8 cellular contexts compared by ENCODE assay signal in the genomic region with DNA sequence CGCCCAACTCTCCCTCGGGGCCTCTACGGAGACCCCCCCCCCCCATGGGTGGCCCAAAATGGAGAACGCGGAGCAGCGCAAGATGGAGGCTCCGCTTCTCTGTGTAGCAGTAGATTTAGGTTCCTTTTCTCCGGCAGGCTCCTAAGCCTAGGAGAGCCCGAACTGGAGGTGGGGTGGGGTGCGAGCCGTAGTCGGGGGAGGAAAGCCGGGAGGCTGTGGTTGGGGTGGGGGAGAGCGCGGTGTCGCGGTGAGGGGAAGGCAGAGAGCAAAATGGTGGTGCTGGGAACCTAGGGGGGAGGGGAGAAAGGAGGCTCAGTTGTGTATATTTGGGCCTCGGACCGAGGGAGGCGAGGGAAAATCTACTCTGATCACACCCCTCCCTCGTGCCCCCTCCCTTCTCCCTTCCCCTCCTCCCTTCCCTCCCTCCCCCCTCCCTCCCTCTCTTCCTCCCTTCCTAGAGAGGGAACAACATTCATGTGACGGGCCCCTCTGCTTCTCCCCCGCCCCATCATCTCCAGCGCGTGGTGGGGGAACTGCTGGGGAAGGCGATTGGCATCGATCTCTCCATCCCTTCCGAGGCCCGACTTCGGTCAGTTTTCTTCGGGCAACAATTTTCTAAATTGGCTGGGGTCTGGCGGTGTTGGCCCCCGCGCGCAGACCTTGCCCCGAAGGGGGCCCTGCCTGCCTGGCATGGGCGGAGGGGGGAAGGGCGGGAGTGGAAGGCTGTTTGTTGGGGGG. TPM values are rescaled to one million over a fixed set of nuclear protein-coding genes. Genes with fewer than 3 reads are reported as not detected.
DNase-seq lines count a peak whose midpoint lies in the region; ATAC-seq, FAIRE-seq and TF ChIP-seq lines count a peak whose summit lies in the region.

A gene (plus strand): TSS at position 439 of the 738 bp plus-strand sequence. CDS start 60,922 bp downstream, outside the sequence.

- H3K36me3 ChIP-seq in adrenal gland (replicated peaks in 1 of 2), result no peaks in the 10 kb centered on the region

- H3K9me3 Mint-ChIP-seq in osteocyte (ENCODE audit: unreplicated experiment), result no peaks in the 10 kb centered on the region
- H3K9me3 Mint-ChIP-seq in type B pancreatic cell, result no peaks in the 10 kb centered on the region

- H3K27me3 Mint-ChIP-seq in osteocyte (ENCODE audit: unreplicated experiment) (no peaks in the 10 kb centered on the region), type B pancreatic cell (peaks cover 3% of the 10 kb centered on the region)

- H3K4me1 ChIP-seq in adrenal gland (replicated peaks in 1 of 2), result peaks cover 0 to 13% of the 10 kb centered on the region in 2 donors

- peak; percentile 70 for ATAC-seq in Right ventricle myocardium superior (ENCODE audit: poor library complexity)
- no peak for ATAC-seq in HG03108 (IDR thresholded peaks at IDR 0.05; ENCODE audit: unreplicated experiment)

- H3K4me1 Mint-ChIP-seq in osteocyte (ENCODE audit: unreplicated experiment) (peaks cover 21% of the 10 kb centered on the region), type B pancreatic cell (ENCODE audit: unreplicated experiment) (peaks cover 7% of the 10 kb centered on the region)

- intact Hi-C loops in adrenal gland (cut with DNase I) (no loop called here), Right ventricle myocardium superior (cut with DNase I) (no loop called here)

- TF ChIP-seq POLR2A in GM12891 (IDR thresholded peaks at IDR 0.05; ENCODE audit: low read depth, low read length) (peak; percentile 8; the same call in 1 of the 2 replicates), adrenal gland (IDR thresholded peaks at IDR 0.05) (peak in 1 of 2 donors; percentile 53)

- 0 to 46% (median 19%) methylated on average over 4 to 37 of the region's 38 CpGs for WGBS in adrenal gland, 4 donors

- H3K4me3 Mint-ChIP-seq in osteocyte (ENCODE audit: unreplicated experiment) (peak within 1 kb of the TSS; percentile 91), type B pancreatic cell (peak within 1 kb of the TSS; percentile 93)

- peak within 1 kb of the TSS; percentile 99 for H3K27ac Mint-ChIP-seq in osteocyte (ENCODE audit: unreplicated experiment)
- peak within 1 kb of the TSS; percentile 99 for H3K27ac Mint-ChIP-seq in type B pancreatic cell

- H3K36me3 Mint-ChIP-seq in osteocyte (ENCODE audit: unreplicated experiment), result no peaks in the 10 kb centered on the region
- H3K36me3 Mint-ChIP-seq in type B pancreatic cell, result peaks cover 5% of the 10 kb centered on the region

- peak within 1 kb of the TSS; percentile 92 to 99 (median 97) for H3K27ac ChIP-seq in adrenal gland

- FAIRE-seq in GM12891 (lab: Jason Lieb, UNC), result peak; percentile 87

- no peak for DNase-seq in GM12891 (ENCODE audit: insufficient read length, low spot score)
- peak; percentile 81 for DNase-seq in NCI-H1694 treated with DMSO at 0.1 percent for 48 hours (lab: John Stamatoyannopoulos, UW)
- peak in 4 of 5 donors; percentile 17 to 61 (median 40) for DNase-seq in T-helper 1 cell
- DNase-seq in adrenal gland, result peak; percentile 75 to 87 (median 82)
- DNase-seq in Right ventricle myocardium superior, result peak; percentile 78
- DNase-seq in osteocyte (ENCODE audit: extremely low spot score, unreplicated experiment), result peak; percentile 90
- peak; percentile 74 for DNase-seq in type B pancreatic cell (ENCODE audit: extremely low spot score, unreplicated experiment)

- H3K9me3 ChIP-seq in adrenal gland (replicated peaks in 1 of 3), result no peaks in the 10 kb centered on the region

- no peaks in the 10 kb centered on the region for H3K27me3 ChIP-seq in adrenal gland

- peak within 1 kb of the TSS; percentile 32 to 94 (median 58) for H3K4me3 ChIP-seq in adrenal gland

- TF ChIP-seq CTCF in adrenal gland (IDR thresholded peaks at IDR 0.05), result no peak
- no peak for TF ChIP-seq CTCF in osteocyte (IDR thresholded peaks at IDR 0.05)
- no peak for TF ChIP-seq CTCF in type B pancreatic cell (conservative IDR thresholded peaks at IDR 0.05)

TF ChIP-seq in GM12891, 5 proteins besides CTCF, POLR2A, EP300 and RAD21:
- TF ChIP-seq SPI1 (IDR thresholded peaks at IDR 0.05; ENCODE audit: low read depth, low read length), result no peak
- TF ChIP-seq TAF1 (IDR thresholded peaks at IDR 0.05; ENCODE audit: low read depth, low read length), result peak; percentile 3; the same call in 1 of the 2 replicates

RNA-seq across cellular contexts. Expression of the gene that starts here (rescaled TPM):
- polyA plus RNA-seq in GM12891 (2012; ENCODE audit: low read depth, missing spikeins), result 25.3 TPM
- total RNA-seq in adrenal gland (10 to 100 TPM; 31.8 to 71.5 (median 58.0) TPM), Right ventricle myocardium superior (30.0 TPM), osteocyte (72.7 and 73.4 TPM in 2 replicates), type B pancreatic cell (ENCODE audit: low replicate concordance) (62.5 and 89.5 TPM in 2 replicates)
- 10 to 100 TPM; 12.6 to 41.7 (median 16.4) TPM for polyA plus RNA-seq in adrenal gland
